In genomic region chr9:109241207-109241606, GRCh38 we compare ENCODE assay signal across 22 cellular contexts.
"Had no signal": no experiment of that assay in that cellular context is flagged by ENCODE, and none has a peak within 500 bp of the region (broad histone marks: within the 10 kb centered on the region; RNA-seq: fewer than 3 reads in every experiment).

No MANE protein-coding gene starts in this region.

- H3K27me3 ChIP-seq: colonic mucosa, foreskin keratinocyte, hepatocyte had no signal

- ATAC-seq: effector memory CD8-positive, alpha-beta T cell; foreskin keratinocyte; gastroesophageal sphincter; left lobe of liver; lower lobe of right lung; mucosa of descending colon; naive thymus-derived CD8-positive, alpha-beta T cell had no signal

- H3K36me3 ChIP-seq: colonic mucosa, esophagus muscularis mucosa, gastroesophageal sphincter, heart left ventricle, left ventricle myocardium inferior, lower lobe of right lung had no signal

- H3K27ac ChIP-seq: colonic mucosa, esophagus muscularis mucosa, foreskin keratinocyte, gastroesophageal sphincter, heart left ventricle, hepatocyte, left ventricle myocardium inferior, lower lobe of right lung had no signal

- H3K9me3 ChIP-seq: colonic mucosa, esophagus muscularis mucosa, gastroesophageal sphincter, heart left ventricle, left ventricle myocardium inferior, lower lobe of right lung, mucosa of descending colon had no signal

- H2AFZ ChIP-seq: hepatocyte had no signal

- DNase-seq: colonic mucosa; cortex of kidney; effector CD8-positive, alpha-beta T cell; effector memory CD8-positive, alpha-beta T cell; foreskin keratinocyte; immature natural killer cell; islet precursor cell; kidney; kidney glomerular epithelial cell; left ventricle myocardium inferior; lower lobe of right lung; mesenchymal stem cell; mucosa of descending colon; naive B cell; naive thymus-derived CD8-positive, alpha-beta T cell had no signal

- H3K4me2 ChIP-seq: hepatocyte had no signal

- H3K4me1 ChIP-seq: colonic mucosa, gastroesophageal sphincter, lower lobe of right lung had no signal

- FAIRE-seq: endometrium, frontal cortex, kidney had no signal

- H3K79me2 ChIP-seq: hepatocyte had no signal

- H3K4me3 ChIP-seq: colonic mucosa, esophagus muscularis mucosa, gastroesophageal sphincter, heart left ventricle, hepatocyte, left ventricle myocardium inferior, lower lobe of right lung, mucosa of descending colon had no signal
